Comparison of ENCODE assay signal across 25 cellular contexts in genomic region chrX:10350221-10350620, GRCh38.
"Had no signal": no experiment of that assay in that cellular context is flagged by ENCODE, and none has a peak within 500 bp of the region (broad histone marks: within the 10 kb centered on the region; RNA-seq: fewer than 3 reads in every experiment).

No MANE protein-coding gene starts in this region.

- H3K36me3 ChIP-seq: WERI-Rb-1 had no signal

- FAIRE-seq: endometrium, endothelial cell of umbilical vein, frontal cortex had no signal

- DNase-seq: activated B cell treated with CpG ODN at 0.5 μM for 24 hours; activated CD4-positive, alpha-beta T cell treated with anti-CD3 and anti-CD28 coated beads for 48 hours; activated CD4-positive, alpha-beta T cell treated with anti-CD3 and anti-CD28 coated beads, Interleukin-2, amount 50 U/mL, for 1 hour; activated CD4-positive, alpha-beta T cell treated with anti-CD3 and anti-CD28 coated beads, Interleukin-2, amount 50 U/mL, for 48 hours; activated CD8-positive, alpha-beta memory T cell treated with anti-CD3 and anti-CD28 coated beads for 24 hours; activated CD8-positive, alpha-beta T cell treated with anti-CD3 and anti-CD28 coated beads for 36 hours; activated effector memory CD4-positive, alpha-beta T cell treated with Interleukin-2 at 50 U/mL for 16 hours; activated gamma-delta T cell treated with Interleukin-2 at 50 U/mL for 16 hours; activated naive CD4-positive, alpha-beta T cell treated with anti-CD3 and anti-CD28 coated beads, Interleukin-2, amount 50 U/mL, for 16 hours; activated naive CD4-positive, alpha-beta T cell treated with Interleukin-2 at 50 U/mL for 16 hours; activated T-cell treated with anti-CD3 and anti-CD28 coated beads, Interleukin-2, amount 50 U/mL, for 4 hours; amniotic stem cell; anterior cingulate cortex; cerebellar nuclear complex; effector CD8-positive, alpha-beta T cell; head of caudate nucleus; hippocampal formation; T-helper 17 cell; WERI-Rb-1 had no signal

- ATAC-seq: activated CD4-positive, CD25-positive, alpha-beta regulatory T cell treated with anti-CD3 and anti-CD28 coated beads, Interleukin-2, amount 50 U/mL, for 24 hours; activated CD8-positive, alpha-beta T cell treated with anti-CD3 and anti-CD28 coated beads for 36 hours; activated T-cell treated with anti-CD3 and anti-CD28 coated beads, Interleukin-2, amount 50 U/mL, for 4 hours; activated T-helper 17 cell treated with anti-CD3 and anti-CD28 coated beads, Interleukin-2, amount 50 U/mL, for 72 hours; T-helper 17 cell had no signal

- H3K27ac ChIP-seq: epithelial cell of prostate, WERI-Rb-1 had no signal
